8 cellular contexts compared by ENCODE assay signal in genomic region chr10:101032637-101033201, GRCh38. TPM values are rescaled to one million over a fixed set of nuclear protein-coding genes. Genes with fewer than 3 reads are reported as not detected.
DNase-seq lines count a peak whose midpoint lies in the region; ATAC-seq and TF ChIP-seq lines count a peak whose summit lies in the region.

No MANE protein-coding gene starts in this region.

- H2AFZ ChIP-seq in GM23338 (peak overlapping the region; percentile 99), osteoblast (ENCODE audit: low read length) (peak overlapping the region; percentile 97), OCI-LY7 (ENCODE audit: low read length) (no peak overlapping the region)

- CTCF ChIA-PET in OCI-LY7 (lab: Charles Lee; ENCODE audit: unreplicated experiment) = no interaction called here

- H3K9me2 ChIP-seq in GM23338 (ENCODE audit: insufficient read depth) (no peaks in the 10 kb centered on the region), OCI-LY7 (ENCODE audit: insufficient read depth, low read length) (no peaks in the 10 kb centered on the region)

- no peaks in the 10 kb centered on the region; the same call in 2 of the 3 replicates for H3K36me3 Mint-ChIP-seq in GM23338 (ENCODE audit: low read depth)

- POLR2A ChIA-PET in OCI-LY7 (lab: Charles Lee) = no interaction called here

- no TSS peak for BruUV-seq in OCI-LY7 (replicated peaks; lab: Mats Ljungman, UMichigan)

- H3K4me1 ChIP-seq in GM23338 (ENCODE audit: insufficient read depth) (peaks cover 23% of the 10 kb centered on the region; the same call in 1 of the 2 replicates), osteoblast (ENCODE audit: insufficient read depth, low read length) (peaks cover 19% of the 10 kb centered on the region), tibial artery (peaks cover 0 to 36% (median 22%) of the 10 kb centered on the region in 4 donors), OCI-LY7 (ENCODE audit: insufficient read depth, low read length, poor library complexity, severe bottlenecking) (no peaks in the 10 kb centered on the region)

- H3K9me3 ChIP-seq in osteoblast (ENCODE audit: low read depth, low read length) = no peaks in the 10 kb centered on the region
- no peaks in the 10 kb centered on the region for H3K9me3 ChIP-seq in tibial artery
- H3K9me3 ChIP-seq in OCI-LY7 (ENCODE audit: low read length) = no peaks in the 10 kb centered on the region

- no peak overlapping the region for H3K27ac Mint-ChIP-seq in GM23338

- intact Hi-C loops in head of caudate nucleus (cut with DNase I) (no loop called here), tibial artery (cut with DNase I; ENCODE audit: low total_unique reads) (loop anchor here (5.0 kb wide), 2 partner anchors 35 to 45 kb away; partner anchors contain the start of genes MRPL43 and TWNK), OCI-LY7 (cut with micrococcal nuclease; ENCODE audit: unreplicated experiment) (no loop called here)

- TF ChIP-seq CTCF in AG09309 (IDR thresholded peaks at IDR 0.05; ENCODE audit: control insufficient read depth, insufficient read depth, low read depth, low read length, missing control alignments) (no peak), GM23338 (conservative IDR thresholded peaks at IDR 0.05; ENCODE audit: low read depth in 2 of 2) (no peak), osteoblast (IDR thresholded peaks at IDR 0.05; ENCODE audit: extremely low read depth, low read depth, low read length) (no peak), tibial artery (IDR thresholded peaks at IDR 0.05) (no peak), OCI-LY7 (conservative IDR thresholded peaks at IDR 0.05; ENCODE audit: low read length) (no peak)

- DNase-seq in AG09309 (ENCODE audit: low read depth) (no peak), GM23338 (ENCODE audit: low spot score) (no peak), RKO (ENCODE audit: low spot score) (peak; percentile 84), head of caudate nucleus (peak in 32 of 42 donors; percentile 41 to 88 (median 63)), osteoblast (ENCODE audit: insufficient read length, low spot score, missing footprints) (peak; percentile 94), tibial artery (peak; percentile 80 to 87), OCI-LY7 (ENCODE audit: low spot score) (no peak)
- peak; percentile 34 for DNase-seq in activated naive CD4-positive, alpha-beta T cell treated with anti-CD3 and anti-CD28 coated beads, Interleukin-2, amount 50 U/mL, for 16 hours

- H3K27me3 ChIP-seq in GM23338 (ENCODE audit: insufficient read depth) = peaks cover 61% of the 10 kb centered on the region
- H3K27me3 ChIP-seq in osteoblast (ENCODE audit: insufficient read depth, low read length) = peaks cover 13% of the 10 kb centered on the region
- H3K27me3 ChIP-seq in tibial artery = peaks cover 0 to 8% of the 10 kb centered on the region in 2 donors

- no peak overlapping the region for H3K27ac ChIP-seq in GM23338 (ENCODE audit: low read depth)
- H3K27ac ChIP-seq in osteoblast (ENCODE audit: low read depth, low read length) = peak overlapping the region; percentile 92
- H3K27ac ChIP-seq in tibial artery = peak overlapping the region; percentile 99
- no peak overlapping the region for H3K27ac ChIP-seq in OCI-LY7 (ENCODE audit: low read depth, low read length, poor library complexity, severe bottlenecking)

- H3K36me3 ChIP-seq in GM23338 (ENCODE audit: insufficient read depth) (no peaks in the 10 kb centered on the region), osteoblast (ENCODE audit: insufficient read depth, low read length) (peaks cover 34% of the 10 kb centered on the region), tibial artery (peaks cover 30 to 34% (median 34%) of the 10 kb centered on the region in 3 donors), OCI-LY7 (ENCODE audit: insufficient read depth, low read length) (no peaks in the 10 kb centered on the region)

- peak overlapping the region; percentile 79 for H3K4me3 ChIP-seq in AG09309 (ENCODE audit: control insufficient read depth, low read depth, low read length)
- peak overlapping the region; percentile 87 for H3K4me3 ChIP-seq in GM23338
- peak overlapping the region; percentile 82 for H3K4me3 ChIP-seq in osteoblast (ENCODE audit: insufficient read depth, low read length)
- H3K4me3 ChIP-seq in tibial artery = peak overlapping the region; percentile 69 to 88
- H3K4me3 ChIP-seq in OCI-LY7 (ENCODE audit: low read depth, low read length, poor library complexity, severe bottlenecking) = no peak overlapping the region

- H4K20me1 ChIP-seq in GM23338 (replicated peaks; ENCODE audit: insufficient read depth) = no peaks in the 10 kb centered on the region; the same call in 1 of the 2 replicates
- H4K20me1 ChIP-seq in osteoblast (ENCODE audit: insufficient read depth, low read length) = peaks cover 37% of the 10 kb centered on the region
- H4K20me1 ChIP-seq in OCI-LY7 (ENCODE audit: insufficient read depth, low read length) = no peaks in the 10 kb centered on the region; the same call in 1 of the 2 replicates

- H3K9me3 Mint-ChIP-seq in GM23338 = no peaks in the 10 kb centered on the region

- peaks cover 20% of the 10 kb centered on the region for H3K4me1 Mint-ChIP-seq in GM23338

- no peaks in the 10 kb centered on the region for H3F3A ChIP-seq in GM23338 (replicated peaks; ENCODE audit: low read depth)

- H3K27me3 Mint-ChIP-seq in GM23338 (ENCODE audit: insufficient read depth, low read depth, poor library complexity) = peaks cover 52% of the 10 kb centered on the region

- H3K4me2 ChIP-seq in GM23338 (peak overlapping the region; percentile 100), osteoblast (ENCODE audit: insufficient read depth, low read length) (peak overlapping the region; percentile 86), OCI-LY7 (ENCODE audit: low read length) (no peak overlapping the region)

- peak overlapping the region; percentile 65 for H3K4me3 Mint-ChIP-seq in GM23338

- no peak for ATAC-seq in GM23338

- no peaks in the 10 kb centered on the region for H3K79me2 ChIP-seq in GM23338 (replicated peaks; ENCODE audit: insufficient read depth)
- peaks cover 46% of the 10 kb centered on the region for H3K79me2 ChIP-seq in osteoblast (ENCODE audit: insufficient read depth, low read length)
- no peaks in the 10 kb centered on the region for H3K79me2 ChIP-seq in OCI-LY7 (ENCODE audit: insufficient read depth, low read depth, low read length)

TF ChIP-seq in GM23338, 12 proteins besides CTCF, POLR2A, EP300 and RAD21:
- TF ChIP-seq POLR2AphosphoS5 (IDR thresholded peaks at IDR 0.05; ENCODE audit: low read depth) (no peak), JUNB (IDR thresholded peaks at IDR 0.05; ENCODE audit: unreplicated experiment) (no peak), ZNF114 (CRISPR knock-in tag; IDR thresholded peaks at IDR 0.05) (no peak), NANOG (IDR thresholded peaks at IDR 0.05; ENCODE audit: borderline replicate concordance) (no peak)

RNA-seq across cellular contexts. Expression of gene SFXN3, which starts 1.7 kb away (rescaled TPM):
- 2.3 and 3.8 TPM in 2 replicates for total RNA-seq in GM23338 (2014; rRNA removed; shearing (Covaris generic))
- polyA plus RNA-seq in GM23338 (2016; fragmentation: Nextera tagmentation; extraction: Ambion mirVana) = 0.68 and 0.73 TPM in 2 replicates
- total RNA-seq in osteoblast = 103 and 106 TPM in 2 replicates
- 0.41 TPM in 1 of 2 replicates, not detected in the other for total RNA-seq in OCI-LY7 (2014; rRNA removed; shearing (Covaris generic))
- total RNA-seq in OCI-LY7 (2022) = 0.11 TPM in 1 of 2 replicates, not detected in the other

RNA-seq across cellular contexts. Expression of gene PDZD7, which starts 1.8 kb away (rescaled TPM):
- total RNA-seq in GM23338 (2014; rRNA removed; shearing (Covaris generic)) = 1.7 and 2.3 TPM in 2 replicates
- polyA plus RNA-seq in GM23338 (2016; fragmentation: Nextera tagmentation; extraction: Ambion mirVana) = 1.5 and 1.7 TPM in 2 replicates
- 0.72 and 1.2 TPM in 2 replicates for total RNA-seq in osteoblast
- total RNA-seq in OCI-LY7 (2014; rRNA removed; shearing (Covaris generic)) = 1.4 and 2.1 TPM in 2 replicates
- total RNA-seq in OCI-LY7 (2022) = 1.6 and 1.8 TPM in 2 replicates

RNA-seq across cellular contexts. Expression of gene KAZALD1, which starts 29.1 kb away (rescaled TPM):
- 1.2 and 1.3 TPM in 2 replicates for total RNA-seq in GM23338 (2014; rRNA removed; shearing (Covaris generic))
- 0.27 and 0.75 TPM in 2 replicates for polyA plus RNA-seq in GM23338 (2016; fragmentation: Nextera tagmentation; extraction: Ambion mirVana)
- total RNA-seq in osteoblast (26.4 and 30.1 TPM in 2 replicates), OCI-LY7 (2022) (32.2 and 36.4 TPM in 2 replicates)
- total RNA-seq in OCI-LY7 (2014; rRNA removed; shearing (Covaris generic)) = 9.7 and 18.8 TPM in 2 replicates

RNA-seq across cellular contexts. Expression of gene LZTS2, which starts 33.1 kb away (rescaled TPM):
- 62.8 and 88.3 TPM in 2 replicates for total RNA-seq in GM23338 (2014; rRNA removed; shearing (Covaris generic))
- 27.6 and 28.8 TPM in 2 replicates for polyA plus RNA-seq in GM23338 (2016; fragmentation: Nextera tagmentation; extraction: Ambion mirVana)
- total RNA-seq in osteoblast (117 and 127 TPM in 2 replicates), OCI-LY7 (2022) (20.3 and 20.5 TPM in 2 replicates)
- total RNA-seq in OCI-LY7 (2014; rRNA removed; shearing (Covaris generic)) = 10.4 and 13.6 TPM in 2 replicates

RNA-seq across cellular contexts. Expression of gene TWNK, which starts 45.4 kb away (rescaled TPM):
- total RNA-seq in GM23338 (2014; rRNA removed; shearing (Covaris generic)) = 24.5 and 29.4 TPM in 2 replicates
- 11.4 and 12.2 TPM in 2 replicates for polyA plus RNA-seq in GM23338 (2016; fragmentation: Nextera tagmentation; extraction: Ambion mirVana)
- 3.2 and 3.3 TPM in 2 replicates for total RNA-seq in osteoblast
- total RNA-seq in OCI-LY7 (2014; rRNA removed; shearing (Covaris generic)) = 14.5 and 15.8 TPM in 2 replicates
- 20.3 and 21.7 TPM in 2 replicates for total RNA-seq in OCI-LY7 (2022)

Comparison
In these comparisons a context has a peak if more than half of its experiments do, and no peak if none do; other contexts are left out.
1. DNase-seq: peak in RKO (single experiment), activated naive CD4-positive, alpha-beta T cell treated with anti-CD3 and anti-CD28 coated beads, Interleukin-2, amount 50 U/mL, for 16 hours (single experiment), head of caudate nucleus (32 of 42), osteoblast (single experiment) and tibial artery (2 of 2); none in AG09309 (single experiment), GM23338 (single experiment) and OCI-LY7 (single experiment).
2. H3K27ac ChIP-seq: peak in osteoblast (single experiment) and tibial artery (2 of 2); none in GM23338 (single experiment) and OCI-LY7 (single experiment).
3. RNA of gene SFXN3, which starts 1.7 kb away (total RNA-seq): 103 to 106 TPM in osteoblast; 2.3 to 3.8 TPM in GM23338 and 0.11 to 0.41 TPM in OCI-LY7; every median in the first group is over 10 times any median in the second.